ENCODE assay signal across 24 cellular contexts in genomic region chr3:9024341-9024740, GRCh38.
"Had no signal": no experiment of that assay in that cellular context is flagged by ENCODE, and none has a peak within 500 bp of the region (broad histone marks: within the 10 kb centered on the region; RNA-seq: fewer than 3 reads in every experiment).

No MANE protein-coding gene starts in this region.

- H3K4me3 ChIP-seq: lower lobe of right lung, neural progenitor cell, psoas muscle, skin epidermis, suprapubic skin, tibial nerve, uterus had no signal

- H3K27me3 ChIP-seq: neural progenitor cell, neutrophil, suprapubic skin, tibial nerve, uterus had no signal

- H3K9me3 ChIP-seq: lower lobe of right lung, neutrophil, psoas muscle, suprapubic skin, tibial nerve, uterus had no signal

- ATAC-seq: left cardiac atrium; left lobe of liver; lower lobe of right lung; natural killer cell; psoas muscle; right cardiac atrium; sciatic nerve; stimulated activated effector memory CD8-positive, alpha-beta T cell treated with anti-CD3 and anti-CD28 coated beads, Interleukin-12 subunit alpha, Interleukin-12 subunit beta, amount 100 ng/mL, for 72 hours had no signal

- H3K36me3 ChIP-seq: lower lobe of right lung, neural progenitor cell, neutrophil, uterus had no signal

- DNase-seq: hippocampal formation; kidney glomerular epithelial cell; left cardiac atrium; lower lobe of right lung; mammary epithelial cell; mesendoderm; naive B cell; natural killer cell; nephron progenitor cell; occipital lobe; psoas muscle; right cardiac atrium; stimulated activated CD4-positive, alpha-beta T cell treated with anti-CD3 and anti-CD28 coated beads, Interleukin-4, amount 100 ng/mL, for 24 hours; stimulated activated naive CD4-positive, alpha-beta T cell; uterus had no signal

- H3K27ac ChIP-seq: lower lobe of right lung, neural progenitor cell, neutrophil, parathyroid adenoma, psoas muscle, skin epidermis, suprapubic skin, tibial nerve, uterus had no signal
